Comparison of ENCODE assay signal across 11 cellular contexts in the genomic region with DNA sequence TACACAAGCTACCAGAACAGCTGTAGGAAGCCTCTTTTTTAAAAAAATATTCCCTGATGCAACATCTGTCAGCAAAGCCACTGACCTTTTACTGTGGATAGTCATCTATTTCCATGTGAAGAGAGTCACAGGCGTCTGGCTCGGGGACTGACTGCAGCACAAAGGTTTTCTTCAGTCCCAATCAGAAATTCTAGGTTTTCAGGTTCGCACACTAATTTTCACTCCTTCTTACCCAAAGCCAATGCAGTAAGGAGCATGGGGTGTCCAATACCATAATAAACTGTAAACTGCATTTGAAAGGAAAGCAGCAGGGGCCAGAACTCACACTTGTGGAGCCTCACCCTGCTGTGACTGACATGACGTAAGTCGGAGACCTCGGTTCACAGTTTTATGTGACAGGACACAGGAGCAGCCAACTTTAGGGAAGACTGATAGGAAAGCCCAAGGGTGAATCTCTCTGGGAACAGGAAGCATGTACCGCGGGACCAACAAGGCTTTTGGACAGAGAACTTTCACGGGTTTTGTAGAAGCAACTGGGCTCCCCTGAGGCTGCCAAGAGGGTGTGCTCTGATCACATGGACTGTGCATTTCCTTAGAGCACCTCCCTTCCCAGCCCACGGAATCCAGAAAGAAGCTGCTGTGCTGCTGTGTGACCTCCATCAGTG. TPM values are rescaled to one million over a fixed set of nuclear protein-coding genes. Genes with fewer than 3 reads are reported as not detected.
DNase-seq lines count a peak whose midpoint lies in the region; ATAC-seq and TF ChIP-seq lines count a peak whose summit lies in the region.
"Had no signal": no experiment of that assay in that cellular context is flagged by ENCODE, and none has a peak within 500 bp of the region (broad histone marks: within the 10 kb centered on the region; RNA-seq: fewer than 3 reads in every experiment).

No MANE protein-coding gene starts in this region.

- DNase-seq in SK-N-MC (ENCODE audit: low read depth, low spot score), result no peak
- peak in 1 of 2 donors; percentile 69 for DNase-seq in fibroblast of lung (ENCODE audit: low read depth in 2 of 2)
- DNase-seq in mucosa of gallbladder (ENCODE audit: low spot score), result peak; percentile 35
- DNase-seq in tibial artery, result peak; percentile 83 to 84
- no peak for DNase-seq in NCI-H2227 treated with DMSO at 0.1 percent for 48 hours (lab: John Stamatoyannopoulos, UW)
- no peak for DNase-seq in PC-9
- no peak for DNase-seq in glomerular visceral epithelial cell (ENCODE audit: extremely low spot score)
- DNase-seq: H7, Karpas-422, kidney glomerular epithelial cell had no signal

- H3K79me2 ChIP-seq in fibroblast of lung (ENCODE audit: control insufficient read depth, insufficient read depth, low read length) (no peaks in the 10 kb centered on the region), PC-9 (ENCODE audit: low read depth) (no peaks in the 10 kb centered on the region)

- H3K4me2 ChIP-seq in fibroblast of lung (ENCODE audit: extremely low read depth, insufficient read depth, low read length), result peak overlapping the region; percentile 73
- no peak overlapping the region for H3K4me2 ChIP-seq in PC-9

- no peak for ATAC-seq in GM21717 (IDR thresholded peaks at IDR 0.05; ENCODE audit: unreplicated experiment)

- POLR2A ChIA-PET in PC-9 (lab: Charles Lee; ENCODE audit: unreplicated experiment), result no interaction called here

- no peak for TF ChIP-seq CTCF in fibroblast of lung (conservative IDR thresholded peaks at IDR 0.05 in 1 of 2, IDR thresholded peaks at IDR 0.05 in 1 of 2; ENCODE audit: low read depth in 1 of 2, low read length in 2 of 2)
- no peak for TF ChIP-seq CTCF in tibial artery (IDR thresholded peaks at IDR 0.05)
- no peak for TF ChIP-seq CTCF in PC-9 (conservative IDR thresholded peaks at IDR 0.05)

- intact Hi-C loops in tibial artery (cut with DNase I; ENCODE audit: low total_unique reads) (no loop called here), PC-9 (cut with micrococcal nuclease; ENCODE audit: unreplicated experiment) (no loop called here)

- H3K27ac ChIP-seq in SK-N-MC (peak overlapping the region; percentile 87), fibroblast of lung (ENCODE audit: insufficient read depth, low read length) (peak overlapping the region; percentile 35), tibial artery (peak overlapping the region; percentile 57), PC-9 (no peak overlapping the region)

- CTCF ChIA-PET in PC-9 (lab: Charles Lee), result no interaction called here

- no peaks in the 10 kb centered on the region for H4K20me1 ChIP-seq in fibroblast of lung (ENCODE audit: control insufficient read depth, extremely low read depth, insufficient read depth, low read length)
- no peaks in the 10 kb centered on the region for H4K20me1 ChIP-seq in PC-9 (ENCODE audit: insufficient read depth)

- H3K36me3 ChIP-seq in SK-N-MC (ENCODE audit: insufficient read depth, low read length) (no peaks in the 10 kb centered on the region), fibroblast of lung (ENCODE audit: control insufficient read depth, insufficient read depth, low read length) (no peaks in the 10 kb centered on the region), tibial artery (no peaks in the 10 kb centered on the region), PC-9 (ENCODE audit: low read depth) (no peaks in the 10 kb centered on the region)

- H3K9ac ChIP-seq in SK-N-MC (ENCODE audit: insufficient read length), result peak overlapping the region; percentile 0
- H3K9ac ChIP-seq in fibroblast of lung (ENCODE audit: insufficient read depth, low read length), result no peak overlapping the region

- no peaks in the 10 kb centered on the region for H3K27me3 ChIP-seq in fibroblast of lung (ENCODE audit: control insufficient read depth, insufficient read depth, low read length)
- H3K27me3 ChIP-seq in tibial artery, result no peaks in the 10 kb centered on the region
- no peaks in the 10 kb centered on the region for H3K27me3 ChIP-seq in PC-9 (ENCODE audit: insufficient read depth, low read depth)

- H3K4me1 ChIP-seq in fibroblast of lung (ENCODE audit: control insufficient read depth, extremely low read depth, insufficient read depth, low read length) (peaks cover 41% of the 10 kb centered on the region), tibial artery (peaks cover 0 to 56% (median 15%) of the 10 kb centered on the region in 4 donors), PC-9 (replicated peaks; ENCODE audit: insufficient read depth) (no peaks in the 10 kb centered on the region)

- no peaks in the 10 kb centered on the region for H3F3A ChIP-seq in PC-9 (ENCODE audit: insufficient read depth, low read depth)

- no peaks in the 10 kb centered on the region for H3K9me2 ChIP-seq in PC-9 (ENCODE audit: insufficient read depth)

- H3K9me3 ChIP-seq in SK-N-MC (ENCODE audit: low read depth, low read length), result no peaks in the 10 kb centered on the region
- no peaks in the 10 kb centered on the region for H3K9me3 ChIP-seq in fibroblast of lung (ENCODE audit: control insufficient read depth, insufficient read depth, low read depth, low read length)
- no peaks in the 10 kb centered on the region for H3K9me3 ChIP-seq in tibial artery
- no peaks in the 10 kb centered on the region for H3K9me3 ChIP-seq in PC-9 (ENCODE audit: insufficient read depth, low read depth)

- BruUV-seq in PC-9 (replicated peaks; lab: Mats Ljungman, UMichigan), result no TSS peak

- peak overlapping the region; percentile 67 for H3K4me3 ChIP-seq in SK-N-MC
- H3K4me3 ChIP-seq in fibroblast of lung (replicated peaks in 1 of 4; ENCODE audit: control extremely low read depth in 1 of 4, insufficient read depth in 1 of 4, low read depth in 3 of 4, low read length in 4 of 4), result peak overlapping the region in 3 of 4 experiments; percentile 14 to 32 (median 16)
- peak overlapping the region in 1 of 2 donors; percentile 32 for H3K4me3 ChIP-seq in tibial artery
- H3K4me3 ChIP-seq in PC-9, result no peak overlapping the region

- H2AFZ ChIP-seq in fibroblast of lung (ENCODE audit: low read length), result peak overlapping the region; percentile 60
- no peak overlapping the region for H2AFZ ChIP-seq in PC-9

RNA-seq across cellular contexts. Expression of gene TMEM100, which starts 9.1 kb away (rescaled TPM):
- total RNA-seq in fibroblast of lung, result 1.7 and 2.6 TPM in 2 replicates
- polyA plus RNA-seq in fibroblast of lung, result 2.2 and 3.5 TPM in 2 replicates
- 2.3 and 4.0 TPM in 2 replicates for polyA plus RNA-seq in fibroblast of lung (2012)
- 0.75 and 4.9 TPM in 2 replicates for polyA minus RNA-seq in fibroblast of lung (ENCODE audit: low replicate concordance)
- total RNA-seq in mucosa of gallbladder, result 18.2 TPM
- not detected in 2 replicates for total RNA-seq in PC-9 (2021)

RNA-seq across cellular contexts. Expression of gene PCTP, which starts 19.1 kb away (rescaled TPM):
- total RNA-seq in fibroblast of lung (16.9 and 20.6 TPM in 2 replicates), mucosa of gallbladder (18.8 TPM), PC-9 (2021) (16.0 and 17.3 TPM in 2 replicates)
- polyA plus RNA-seq in fibroblast of lung, result 20.4 and 21.5 TPM in 2 replicates
- polyA plus RNA-seq in fibroblast of lung (2012), result 11.8 and 11.9 TPM in 2 replicates
- polyA minus RNA-seq in fibroblast of lung (ENCODE audit: low replicate concordance), result 7.3 and 12.6 TPM in 2 replicates

Comparison
In these comparisons a context has a peak if more than half of its experiments do, and no peak if none do; other contexts are left out.
1. DNase-seq: peak in mucosa of gallbladder (single experiment) and tibial artery (2 of 2); none in SK-N-MC (single experiment), NCI-H2227 treated with DMSO at 0.1 percent for 48 hours (single experiment), PC-9 (0 of 2) and glomerular visceral epithelial cell (single experiment).